Comparison of ENCODE assay signal across 25 cellular contexts in the genomic region with DNA sequence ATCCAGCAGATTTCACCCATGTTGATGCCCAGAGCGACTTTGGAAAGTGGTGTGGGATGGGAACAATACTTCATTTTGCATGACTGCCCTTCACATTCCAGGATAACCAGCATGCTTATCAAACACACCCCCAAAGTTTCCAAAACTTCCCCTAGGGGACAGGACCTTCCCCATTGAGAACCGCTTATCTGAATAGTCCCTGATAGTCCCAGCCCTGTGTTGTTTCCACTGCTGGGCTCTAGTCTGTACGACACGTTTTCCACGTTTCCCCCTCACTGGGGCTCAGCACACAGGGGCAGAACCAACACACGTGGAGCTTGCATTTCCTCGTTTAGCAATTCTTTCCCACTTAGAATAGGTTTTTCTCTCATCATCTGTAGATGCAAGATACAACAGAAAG.
"Had no signal": no experiment of that assay in that cellular context is flagged by ENCODE, and none has a peak within 500 bp of the region (broad histone marks: within the 10 kb centered on the region; RNA-seq: fewer than 3 reads in every experiment).

No MANE protein-coding gene starts in this region.

- H3K36me3 Mint-ChIP-seq: activated naive CD8-positive, alpha-beta T cell treated with anti-CD3 and anti-CD28 coated beads for 36 hours had no signal

- H3K4me3 ChIP-seq: ascending aorta, cardiac muscle cell, K562, PC-9 had no signal

- H3K9me3 ChIP-seq: ascending aorta had no signal

- H3K27ac Mint-ChIP-seq: activated CD4-positive, alpha-beta T cell treated with anti-CD3 and anti-CD28 coated beads, Interleukin-2, amount 10 ng/mL, durations not matched to agents 24 days and 14 days; activated CD8-positive, alpha-beta T cell treated with anti-CD3 and anti-CD28 coated beads for 36 hours; activated naive CD8-positive, alpha-beta T cell treated with anti-CD3 and anti-CD28 coated beads for 36 hours; activated T-cell treated with anti-CD3 and anti-CD28 coated beads, Interleukin-2, amount 50 U/mL, for 72 hours; activated T-helper 17 cell treated with anti-CD3 and anti-CD28 coated beads, Interleukin-2, amount 50 U/mL, for 72 hours had no signal

- H3K4me1 Mint-ChIP-seq: activated T-helper 17 cell treated with anti-CD3 and anti-CD28 coated beads, Interleukin-2, amount 50 U/mL, for 72 hours had no signal

- H3K27ac ChIP-seq: ascending aorta, cardiac muscle cell, PC-9, RWPE1, WERI-Rb-1 had no signal

- H3K36me3 ChIP-seq: cardiac muscle cell, WERI-Rb-1 had no signal

- H3K4me1 ChIP-seq: ascending aorta had no signal

- H3K27me3 ChIP-seq: ascending aorta, cardiac muscle cell had no signal

- ATAC-seq: activated T-cell treated with anti-CD3 and anti-CD28 coated beads, Interleukin-2, amount 50 U/mL, for 72 hours; activated T-helper 17 cell treated with anti-CD3 and anti-CD28 coated beads, Interleukin-2, amount 50 U/mL, for 72 hours; K562; Right ventricle myocardium inferior had no signal

- H3K9me3 Mint-ChIP-seq: activated CD4-positive, alpha-beta T cell treated with anti-CD3 and anti-CD28 coated beads, Interleukin-2, amount 10 ng/mL, durations not matched to agents 24 days and 14 days; activated CD8-positive, alpha-beta T cell treated with anti-CD3 and anti-CD28 coated beads for 36 hours; activated naive CD8-positive, alpha-beta T cell treated with anti-CD3 and anti-CD28 coated beads for 36 hours; activated T-cell treated with anti-CD3 and anti-CD28 coated beads, Interleukin-2, amount 50 U/mL, for 72 hours; activated T-helper 17 cell treated with anti-CD3 and anti-CD28 coated beads, Interleukin-2, amount 50 U/mL, for 72 hours had no signal

- DNase-seq: activated CD4-positive, alpha-beta T cell treated with anti-CD3 and anti-CD28 coated beads, Interleukin-2, amount 10 ng/mL, durations not matched to agents 24 days and 14 days; activated CD4-positive, alpha-beta T cell treated with anti-CD3 and anti-CD28 coated beads, Interleukin-2, amount 50 U/mL, for 4 hours; activated CD8-positive, alpha-beta T cell treated with anti-CD3 and anti-CD28 coated beads for 36 hours; activated effector memory CD4-positive, alpha-beta T cell treated with anti-CD3 and anti-CD28 coated beads, Interleukin-2, amount 50 U/mL, for 16 hours; activated naive CD4-positive, alpha-beta T cell; activated naive CD4-positive, alpha-beta T cell treated with anti-CD3 and anti-CD28 coated beads, Interleukin-2, amount 50 U/mL, for 16 hours; activated naive CD8-positive, alpha-beta T cell treated with anti-CD3 and anti-CD28 coated beads for 36 hours; activated T-cell treated with anti-CD3 and anti-CD28 coated beads, Interleukin-2, amount 50 U/mL, for 1 hour; activated T-cell treated with anti-CD3 and anti-CD28 coated beads, Interleukin-2, amount 50 U/mL, for 72 hours; amygdala; NCI-H1417; NCI-H1930; NCI-H2081 treated with DMSO at 0.1 percent for 48 hours; NCI-H524 treated with DMSO at 0.1 percent for 48 hours; NCI-H748 treated with DMSO at 0.1 percent for 48 hours; NK-92 treated with Interleukin-12 subunit alpha and Interleukin-12 subunit beta, amount 100 ng/mL, for 24 hours; PC-9; T1000; WERI-Rb-1 had no signal

- H3K4me3 Mint-ChIP-seq: activated CD4-positive, alpha-beta T cell treated with anti-CD3 and anti-CD28 coated beads, Interleukin-2, amount 10 ng/mL, durations not matched to agents 24 days and 14 days; activated CD8-positive, alpha-beta T cell treated with anti-CD3 and anti-CD28 coated beads for 36 hours; activated naive CD8-positive, alpha-beta T cell treated with anti-CD3 and anti-CD28 coated beads for 36 hours; activated T-cell treated with anti-CD3 and anti-CD28 coated beads, Interleukin-2, amount 50 U/mL, for 72 hours; activated T-helper 17 cell treated with anti-CD3 and anti-CD28 coated beads, Interleukin-2, amount 50 U/mL, for 72 hours had no signal
